25 cellular contexts compared by ENCODE assay signal in the genomic region with DNA sequence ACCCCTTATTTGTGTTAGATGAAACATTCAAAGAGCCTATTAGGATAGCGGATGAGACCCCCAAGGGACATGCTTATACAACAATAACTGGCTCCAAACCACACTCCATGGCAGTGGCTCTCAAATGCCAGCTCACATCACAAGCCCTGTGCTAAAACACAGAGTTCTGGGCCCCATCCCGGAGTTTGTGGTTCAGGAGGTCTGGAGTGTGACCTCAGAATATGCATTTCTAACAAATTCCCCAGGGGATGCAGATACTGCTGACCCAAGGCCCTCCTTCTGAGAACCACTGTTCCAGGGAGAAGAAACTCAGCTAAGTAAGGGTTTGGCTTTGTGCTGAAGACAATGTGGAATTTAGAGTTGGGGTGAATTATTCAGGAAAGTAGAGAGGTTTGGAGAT. TPM values are rescaled to one million over a fixed set of nuclear protein-coding genes. Genes with fewer than 3 reads are reported as not detected.
DNase-seq lines count a peak whose midpoint lies in the region; ATAC-seq and TF ChIP-seq lines count a peak whose summit lies in the region.
"Had no signal": no experiment of that assay in that cellular context is flagged by ENCODE, and none has a peak within 500 bp of the region (broad histone marks: within the 10 kb centered on the region; RNA-seq: fewer than 3 reads in every experiment).

No MANE protein-coding gene starts in this region.

- intact Hi-C loops in left ventricle myocardium inferior (cut with micrococcal nuclease) (no loop called here), right cardiac atrium (cut with DNase I) (no loop called here)

- WGBS in right cardiac atrium: 79% methylated on average over 2 of the region's 2 CpGs

- H3K36me3 ChIP-seq in left ventricle myocardium inferior: no peaks in the 10 kb centered on the region

- H3K9me3 ChIP-seq in left ventricle myocardium inferior (replicated peaks): no peaks in the 10 kb centered on the region
- H3K9me3 ChIP-seq in right cardiac atrium (ENCODE audit: control insufficient read depth, low read length): no peaks in the 10 kb centered on the region
- H3K9me3 ChIP-seq: SK-N-SH had no signal

- DNase-seq in left ventricle myocardium inferior: no peak
- DNase-seq in right cardiac atrium: no peak
- DNase-seq in coronary artery (ENCODE audit: low spot score): peak; percentile 17
- DNase-seq in islet precursor cell: peak; percentile 9
- no peak for DNase-seq in 8988T
- no peak for DNase-seq in Kasumi-1 (lab: John Stamatoyannopoulos, UW)
- no peak for DNase-seq in NCI-H526 treated with DMSO at 0.1 percent for 48 hours (lab: John Stamatoyannopoulos, UW)
- no peak for DNase-seq in NCI-H1930 (lab: John Stamatoyannopoulos, UW)
- DNase-seq: DMS153, H7, NCI-H1105 treated with DMSO at 0.1 percent for 48 hours, NCI-H146, NCI-H2029, NCI-H2227 treated with DMSO at 0.1 percent for 48 hours, NCI-H69, SIG-M5, SK-N-SH had no signal

- H3K4me3 ChIP-seq in left ventricle myocardium inferior (no peak overlapping the region), right cardiac atrium (ENCODE audit: low read length) (no peak overlapping the region), coronary artery (no peak overlapping the region)

- H3K27me3 ChIP-seq in left ventricle myocardium inferior (ENCODE audit: low read depth) (no peaks in the 10 kb centered on the region), right cardiac atrium (ENCODE audit: control insufficient read depth, insufficient read depth) (no peaks in the 10 kb centered on the region)

- TF ChIP-seq CTCF in left ventricle myocardium inferior (IDR thresholded peaks at IDR 0.05; ENCODE audit: borderline replicate concordance): no peak
- TF ChIP-seq CTCF in coronary artery (IDR thresholded peaks at IDR 0.05): no peak

- peak overlapping the region; percentile 16 for H3K27ac ChIP-seq in left ventricle myocardium inferior (replicated peaks)
- no peak overlapping the region for H3K27ac ChIP-seq in right cardiac atrium (ENCODE audit: low read length)
- H3K27ac ChIP-seq in coronary artery: no peak overlapping the region
- H3K27ac ChIP-seq: HL-60 had no signal

- H3K4me1 ChIP-seq in left ventricle myocardium inferior: peaks cover 96% of the 10 kb centered on the region
- H3K4me1 ChIP-seq in right cardiac atrium (ENCODE audit: control insufficient read depth, insufficient read depth, low read length): peaks cover 13% of the 10 kb centered on the region

- ATAC-seq in right cardiac atrium: no peak
- ATAC-seq: Panc1 had no signal

RNA-seq across cellular contexts. Expression of gene CCRL2, which starts 3.6 kb away (rescaled TPM):
- total RNA-seq in left ventricle myocardium inferior (1.5 TPM), right cardiac atrium (1 to 10 TPM; 1.4 to 3.1 (median 2.4) TPM)
- polyA plus RNA-seq in right cardiac atrium: 1.7 TPM
- total RNA-seq: A172, H7, NCI-H460 had no signal
- polyA plus RNA-seq: BJ, SK-N-SH had no signal

RNA-seq across cellular contexts. Expression of gene CCR5, which starts 39.9 kb away (rescaled TPM):
- 0.22 TPM for total RNA-seq in left ventricle myocardium inferior
- total RNA-seq in right cardiac atrium: 1 to 10 TPM in 2 of 4 donors, under 1 TPM in 2; 0.68 to 1.7 (median 0.99) TPM
- 0.27 TPM for polyA plus RNA-seq in right cardiac atrium
- total RNA-seq: A172, H7, M059J, NCI-H460 had no signal
- polyA plus RNA-seq: BJ, IgD-negative memory B cell, SK-N-SH had no signal

RNA-seq across cellular contexts. Expression of gene LTF, which starts 54.0 kb away (rescaled TPM):
- total RNA-seq in left ventricle myocardium inferior (2.7 TPM), right cardiac atrium (1 to 10 TPM in 3 of 4 donors, under 1 TPM in 1; 0.71 to 5.5 (median 2.2) TPM)
- 1.00 TPM for polyA plus RNA-seq in right cardiac atrium
- total RNA-seq: A172, G401, H7, NCI-H460 had no signal
- polyA plus RNA-seq: BJ, IgD-negative memory B cell, SK-N-SH had no signal

RNA-seq across cellular contexts. Expression of gene CCR2, which starts 56.8 kb away (rescaled TPM):
- 0.63 TPM for total RNA-seq in left ventricle myocardium inferior
- total RNA-seq in right cardiac atrium: 1 to 10 TPM in 3 of 4 donors, under 1 TPM in 1; 0.42 to 2.5 (median 1.7) TPM
- 0.43 TPM for polyA plus RNA-seq in right cardiac atrium
- total RNA-seq: A172, G401, H7, NCI-H460 had no signal
- polyA plus RNA-seq: BJ, SK-N-SH had no signal

Comparison
In these comparisons a context has a peak if more than half of its experiments do, and no peak if none do; other contexts are left out.
1. DNase-seq: peak in coronary artery (single experiment) and islet precursor cell (single experiment); none in left ventricle myocardium inferior (single experiment), right cardiac atrium (0 of 3), 8988T (single experiment), Kasumi-1 (0 of 2), NCI-H526 treated with DMSO at 0.1 percent for 48 hours (single experiment) and NCI-H1930 (0 of 2).